Comparison of ENCODE assay signal across 1 cellular context in the genomic region with DNA sequence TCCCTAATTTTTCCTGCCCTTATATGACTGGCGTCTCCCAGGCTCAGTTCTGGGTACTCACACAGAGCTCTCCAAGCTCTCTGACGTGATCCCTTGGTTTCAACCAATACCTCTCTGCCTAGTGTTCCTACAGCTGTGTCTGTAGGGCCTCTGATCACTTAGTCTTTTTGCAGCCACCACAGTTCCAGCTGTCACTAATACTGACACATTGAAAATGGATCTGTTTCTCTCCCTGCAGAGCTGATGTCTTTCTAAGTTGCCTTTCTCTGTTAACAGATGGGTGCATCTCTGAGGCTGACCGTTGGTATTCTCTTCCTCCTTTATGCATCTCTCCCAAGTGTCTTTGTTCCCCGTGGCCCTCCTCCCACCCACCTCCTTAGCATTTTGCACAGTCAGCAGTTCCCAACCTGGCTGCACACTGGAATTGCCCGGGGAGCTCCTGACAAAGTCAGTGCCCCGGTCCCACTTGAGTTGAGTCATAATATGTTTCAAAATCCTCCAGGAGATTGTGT.
TF ChIP-seq lines count a peak whose summit lies in the region.

No MANE protein-coding gene starts in this region.

TF ChIP-seq in K562, 482 proteins besides CTCF, POLR2A, EP300 and RAD21 (continued from another document):
- TF ChIP-seq, protein P1, sequence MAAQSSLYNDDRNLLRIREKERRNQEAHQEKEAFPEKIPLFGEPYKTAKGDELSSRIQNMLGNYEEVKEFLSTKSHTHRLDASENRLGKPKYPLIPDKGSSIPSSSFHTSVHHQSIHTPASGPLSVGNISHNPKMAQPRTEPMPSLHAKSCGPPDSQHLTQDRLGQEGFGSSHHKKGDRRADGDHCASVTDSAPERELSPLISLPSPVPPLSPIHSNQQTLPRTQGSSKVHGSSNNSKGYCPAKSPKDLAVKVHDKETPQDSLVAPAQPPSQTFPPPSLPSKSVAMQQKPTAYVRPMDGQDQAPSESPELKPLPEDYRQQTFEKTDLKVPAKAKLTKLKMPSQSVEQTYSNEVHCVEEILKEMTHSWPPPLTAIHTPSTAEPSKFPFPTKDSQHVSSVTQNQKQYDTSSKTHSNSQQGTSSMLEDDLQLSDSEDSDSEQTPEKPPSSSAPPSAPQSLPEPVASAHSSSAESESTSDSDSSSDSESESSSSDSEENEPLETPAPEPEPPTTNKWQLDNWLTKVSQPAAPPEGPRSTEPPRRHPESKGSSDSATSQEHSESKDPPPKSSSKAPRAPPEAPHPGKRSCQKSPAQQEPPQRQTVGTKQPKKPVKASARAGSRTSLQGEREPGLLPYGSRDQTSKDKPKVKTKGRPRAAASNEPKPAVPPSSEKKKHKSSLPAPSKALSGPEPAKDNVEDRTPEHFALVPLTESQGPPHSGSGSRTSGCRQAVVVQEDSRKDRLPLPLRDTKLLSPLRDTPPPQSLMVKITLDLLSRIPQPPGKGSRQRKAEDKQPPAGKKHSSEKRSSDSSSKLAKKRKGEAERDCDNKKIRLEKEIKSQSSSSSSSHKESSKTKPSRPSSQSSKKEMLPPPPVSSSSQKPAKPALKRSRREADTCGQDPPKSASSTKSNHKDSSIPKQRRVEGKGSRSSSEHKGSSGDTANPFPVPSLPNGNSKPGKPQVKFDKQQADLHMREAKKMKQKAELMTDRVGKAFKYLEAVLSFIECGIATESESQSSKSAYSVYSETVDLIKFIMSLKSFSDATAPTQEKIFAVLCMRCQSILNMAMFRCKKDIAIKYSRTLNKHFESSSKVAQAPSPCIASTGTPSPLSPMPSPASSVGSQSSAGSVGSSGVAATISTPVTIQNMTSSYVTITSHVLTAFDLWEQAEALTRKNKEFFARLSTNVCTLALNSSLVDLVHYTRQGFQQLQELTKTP (IDR thresholded peaks at IDR 0.05; ENCODE audit: low read depth in 1 of 2, partially characterized antibody in 2 of 2): no peak
- TF ChIP-seq TBL1XR1 (IDR thresholded peaks at IDR 0.05; ENCODE audit: low read length in 2 of 2) (no peak), MEF2D (tag; conservative IDR thresholded peaks at IDR 0.05; ENCODE audit: low read depth) (no peak), ZEB2 (IDR thresholded peaks at IDR 0.05) (no peak), ARID2 (IDR thresholded peaks at IDR 0.05) (no peak), NCOA6 (IDR thresholded peaks at IDR 0.05) (no peak), ATF7 (IDR thresholded peaks at IDR 0.05) (no peak), ZNF668 (CRISPR knock-in tag; IDR thresholded peaks at IDR 0.05) (no peak), ZBED1 (IDR thresholded peaks at IDR 0.05) (no peak)
- TF ChIP-seq, protein P2, sequence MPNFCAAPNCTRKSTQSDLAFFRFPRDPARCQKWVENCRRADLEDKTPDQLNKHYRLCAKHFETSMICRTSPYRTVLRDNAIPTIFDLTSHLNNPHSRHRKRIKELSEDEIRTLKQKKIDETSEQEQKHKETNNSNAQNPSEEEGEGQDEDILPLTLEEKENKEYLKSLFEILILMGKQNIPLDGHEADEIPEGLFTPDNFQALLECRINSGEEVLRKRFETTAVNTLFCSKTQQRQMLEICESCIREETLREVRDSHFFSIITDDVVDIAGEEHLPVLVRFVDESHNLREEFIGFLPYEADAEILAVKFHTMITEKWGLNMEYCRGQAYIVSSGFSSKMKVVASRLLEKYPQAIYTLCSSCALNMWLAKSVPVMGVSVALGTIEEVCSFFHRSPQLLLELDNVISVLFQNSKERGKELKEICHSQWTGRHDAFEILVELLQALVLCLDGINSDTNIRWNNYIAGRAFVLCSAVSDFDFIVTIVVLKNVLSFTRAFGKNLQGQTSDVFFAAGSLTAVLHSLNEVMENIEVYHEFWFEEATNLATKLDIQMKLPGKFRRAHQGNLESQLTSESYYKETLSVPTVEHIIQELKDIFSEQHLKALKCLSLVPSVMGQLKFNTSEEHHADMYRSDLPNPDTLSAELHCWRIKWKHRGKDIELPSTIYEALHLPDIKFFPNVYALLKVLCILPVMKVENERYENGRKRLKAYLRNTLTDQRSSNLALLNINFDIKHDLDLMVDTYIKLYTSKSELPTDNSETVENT (CRISPR knock-in tag; IDR thresholded peaks at IDR 0.05): no peak
